29 cellular contexts compared by ENCODE assay signal in genomic region chr18:35695384-35695783, GRCh38.
DNase-seq lines count a peak whose midpoint lies in the region; TF ChIP-seq lines count a peak whose summit lies in the region.
"Had no signal": no experiment of that assay in that cellular context is flagged by ENCODE, and none has a peak within 500 bp of the region (broad histone marks: within the 10 kb centered on the region; RNA-seq: fewer than 3 reads in every experiment).

No MANE protein-coding gene starts in this region.

- H3K4me3 ChIP-seq in SK-N-SH (ENCODE audit: low read depth in 2 of 2, low read length in 1 of 2): no peak overlapping the region
- H3K4me3 ChIP-seq: GM12878, ovary, thoracic aorta, uterus had no signal

- H3K9me3 ChIP-seq in SK-N-SH: no peaks in the 10 kb centered on the region
- H3K9me3 ChIP-seq: ovary, thoracic aorta, uterus had no signal

- H3K27ac ChIP-seq in cingulate gyrus (ENCODE audit: low read depth, low read length) (peak overlapping the region; percentile 61), substantia nigra (ENCODE audit: low read depth, low read length, poor library complexity, severe bottlenecking) (peak overlapping the region; percentile 6), SK-N-SH (ENCODE audit: low read depth in 2 of 2, low read length in 1 of 2) (no peak overlapping the region)
- H3K27ac ChIP-seq: HL-60, ovary, thoracic aorta, uterus had no signal

- peaks cover 0 to 2% of the 10 kb centered on the region in 2 experiments; a peak in 1 of 4 replicates for H3K4me1 ChIP-seq in SK-N-SH (ENCODE audit: control insufficient read depth in 1 of 2, insufficient read depth in 2 of 2, low read depth in 1 of 2, low read length in 1 of 2)
- H3K4me1 ChIP-seq: uterus had no signal

- POLR2A ChIA-PET in SK-N-SH (lab: Yijun Ruan, JAX): no interaction called here

- no peaks in the 10 kb centered on the region for H3F3A ChIP-seq in SK-N-SH (replicated peaks; ENCODE audit: insufficient read depth)

- no peaks in the 10 kb centered on the region for H4K20me1 ChIP-seq in SK-N-SH (ENCODE audit: insufficient read depth)

- peaks cover 24 to 28% of the 10 kb centered on the region in 2 experiments for H3K36me3 ChIP-seq in SK-N-SH (replicated peaks in 1 of 2; ENCODE audit: control insufficient read depth in 1 of 2, insufficient read depth in 2 of 2, low read length in 1 of 2)
- H3K36me3 ChIP-seq: ovary, uterus had no signal

- no peak overlapping the region for H2AFZ ChIP-seq in SK-N-SH (ENCODE audit: low read depth)

- H3K4me2 ChIP-seq in SK-N-SH: no peak overlapping the region

- TF ChIP-seq CTCF in SK-N-SH (IDR thresholded peaks at IDR 0.05): no peak

- H3K27me3 ChIP-seq in SK-N-SH (ENCODE audit: insufficient read depth): no peaks in the 10 kb centered on the region
- H3K27me3 ChIP-seq: ovary, uterus had no signal

- in situ Hi-C loops in G401 (cut with HindIII; ENCODE audit: low sequenced_read_pairs): no loop called here

- H3K9me2 ChIP-seq in SK-N-SH: no peaks in the 10 kb centered on the region

- 92% methylated on average over 1 of the region's 1 CpG for WGBS in SK-N-SH (ENCODE audit: low lambda C conversion rate)

- no peak overlapping the region for H3K9ac ChIP-seq in SK-N-SH

- no peak for TF ChIP-seq RAD21 in SK-N-SH (IDR thresholded peaks at IDR 0.05; ENCODE audit: low read length)

- peak; percentile 62 for DNase-seq in G401 (ENCODE audit: low spot score)
- peak; percentile 6 to 56 for DNase-seq in NCI-H446 (lab: John Stamatoyannopoulos, UW)
- DNase-seq in substantia nigra (lab: John Stamatoyannopoulos, UW): peak in 6 of 49 donors; percentile 11 to 29 (median 24)
- DNase-seq in RPMI8226: no peak
- DNase-seq in SK-N-SH: no peak
- no peak for DNase-seq in activated naive CD4-positive, alpha-beta T cell (lab: John Stamatoyannopoulos, UW)
- DNase-seq: ACHN; activated CD4-positive, alpha-beta T cell treated with anti-CD3 and anti-CD28 coated beads, Interleukin-2, amount 50 U/mL, for 48 hours; activated CD4-positive, CD25-positive, alpha-beta regulatory T cell treated with anti-CD3 and anti-CD28 coated beads, Interleukin-2, amount 50 U/mL, for 72 hours; activated naive CD8-positive, alpha-beta T cell treated with anti-CD3 and anti-CD28 coated beads, Interleukin-2, amount 50 U/mL, for 24 hours; activated T-cell treated with anti-CD3 and anti-CD28 coated beads, Interleukin-2, amount 50 U/mL, for 72 hours; CD8-positive, alpha-beta memory T cell; DMS153; effector CD4-positive, alpha-beta T cell; H7; KG1; left colon; NCI-H1417 treated with DMSO at 0.1 percent for 48 hours; NCI-H2107; NCI-H510A; NK-92 treated with Interleukin-12 subunit alpha and Interleukin-12 subunit beta, amount 100 ng/mL, for 24 hours; ovary; retina; stimulated activated naive B cell treated with anti-CD40 and anti-IgM and Interleukin-4, amounts not matched to agents 10 μg/mL and 1 μg/mL and 100 μg/mL, for 72 hours; uterus had no signal

- CTCF ChIA-PET in SK-N-SH (lab: Yijun Ruan, JAX): interaction anchor here (1.4 kb wide), 1 partner anchor 33 kb away, joined by 4 read pairs; no protein-coding TSS in a partner anchor

- H3K79me2 ChIP-seq in SK-N-SH (ENCODE audit: insufficient read depth): no peaks in the 10 kb centered on the region

- TF ChIP-seq EP300 in SK-N-SH (IDR thresholded peaks at IDR 0.05; ENCODE audit: borderline replicate concordance in 1 of 2, low read depth in 1 of 2, low read length in 1 of 2): no peak

TF ChIP-seq in SK-N-SH, 30 proteins besides CTCF, POLR2A, EP300 and RAD21:
- TF ChIP-seq PBX3 (IDR thresholded peaks at IDR 0.05) (no peak), IRF3 (IDR thresholded peaks at IDR 0.05; ENCODE audit: low read depth, low read length) (no peak), SMC3 (IDR thresholded peaks at IDR 0.05; ENCODE audit: low read depth, low read length) (no peak), ZBTB33 (IDR thresholded peaks at IDR 0.05; ENCODE audit: borderline replicate concordance, low read depth) (no peak), ELF1 (IDR thresholded peaks at IDR 0.05) (no peak), NRF1 (IDR thresholded peaks at IDR 0.05; ENCODE audit: low read depth, low read length) (no peak)

Comparison
In these comparisons a context has a peak if more than half of its experiments do, and no peak if none do; other contexts are left out.
1. DNase-seq: peak in G401 (single experiment) and NCI-H446 (2 of 2); none in RPMI8226 (single experiment), SK-N-SH (single experiment) and activated naive CD4-positive, alpha-beta T cell (0 of 4).
2. H3K27ac ChIP-seq: peak in cingulate gyrus (single experiment) and substantia nigra (single experiment); none in SK-N-SH (0 of 2).